In the genomic region with DNA sequence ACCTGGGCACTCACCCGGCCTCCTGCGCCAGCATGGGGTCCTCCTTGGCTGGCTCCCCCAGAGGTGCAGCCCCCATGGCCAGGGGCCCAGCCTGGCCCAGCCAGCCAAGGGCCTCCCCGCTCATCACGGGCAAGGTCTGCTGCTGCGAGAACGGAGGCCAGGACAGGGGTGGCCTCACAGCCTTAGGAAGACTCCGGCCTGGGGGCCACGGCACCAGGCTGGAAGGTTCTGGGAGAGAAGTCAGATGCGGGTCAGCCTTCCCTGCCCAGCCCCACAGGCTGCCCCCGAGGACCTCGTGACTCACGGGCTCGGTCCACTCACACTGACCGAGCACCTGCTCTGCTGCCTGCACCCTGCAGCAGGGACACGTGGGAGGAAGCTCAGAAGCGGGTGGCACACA, we compare ENCODE assay signal across 11 cellular contexts. TPM values are rescaled to one million over a fixed set of nuclear protein-coding genes. Genes with fewer than 3 reads are reported as not detected.
"Had no signal": no experiment of that assay in that cellular context is flagged by ENCODE, and none has a peak within 500 bp of the region (broad histone marks: within the 10 kb centered on the region; RNA-seq: fewer than 3 reads in every experiment).

No MANE protein-coding gene starts in this region.

- H3K4me3 Mint-ChIP-seq: GM23338, H9, HFFc6, IgD-negative memory B cell had no signal

- DNase-seq: H9, HCEC 1CT, HFFc6, KBM-7 had no signal

- H3K4me1 Mint-ChIP-seq: GM23338 had no signal

- H3K27me3 Mint-ChIP-seq: IgD-negative memory B cell had no signal

- H3K9me3 Mint-ChIP-seq: GM23338, H9 had no signal

- H3K27ac ChIP-seq: HL-60, KMS-11 had no signal

- ATAC-seq: GM23338, HepG2 had no signal

- H3K36me3 Mint-ChIP-seq: IgD-negative memory B cell had no signal

- H3K27ac Mint-ChIP-seq: GM23338, H9, HFFc6, IgD-negative memory B cell had no signal

- H3K4me3 ChIP-seq: GM23338 had no signal

RNA-seq across cellular contexts. Expression of gene SOHLH1, which starts 4.2 kb away (rescaled TPM):
- total RNA-seq: H1, H9, HFFc6, HT1080 had no signal

RNA-seq across cellular contexts. Expression of gene KCNT1, which starts 6.9 kb away (rescaled TPM):
- total RNA-seq: HepG2, HFFc6, HT1080 had no signal

RNA-seq across cellular contexts. Expression of gene LCN9, which starts 31.9 kb away (rescaled TPM):
- total RNA-seq: GM23338, HepG2, HFFc6, HT1080 had no signal

RNA-seq across cellular contexts. Expression of gene GLT6D1, which starts 55.7 kb away (rescaled TPM):
- total RNA-seq: GM23338, H9, HepG2, HFFc6, HT1080 had no signal
